In genomic region chr20:63259734-63260460, GRCh38 we compare ENCODE assay signal across 19 cellular contexts. TPM values are rescaled to one million over a fixed set of nuclear protein-coding genes. Genes with fewer than 3 reads are reported as not detected.
DNase-seq lines count a peak whose midpoint lies in the region; FAIRE-seq and TF ChIP-seq lines count a peak whose summit lies in the region.
"Had no signal": no experiment of that assay in that cellular context is flagged by ENCODE, and none has a peak within 500 bp of the region (broad histone marks: within the 10 kb centered on the region; RNA-seq: fewer than 3 reads in every experiment).

No MANE protein-coding gene starts in this region.

- DNase-seq in Caco-2, result no peak
- no peak for DNase-seq in astrocyte (ENCODE audit: low read depth)
- no peak for DNase-seq in neural crest cell (ENCODE audit: low read depth, low spot score)
- DNase-seq in NCI-H2107 (lab: John Stamatoyannopoulos, UW), result no peak
- no peak for DNase-seq in esophagus squamous epithelium (lab: John Stamatoyannopoulos, UW)
- no peak for DNase-seq in spleen
- DNase-seq: ACHN; AML-193; CD4-positive, alpha-beta T cell; H9; Karpas-422; MG63; NCI-H1092; NCI-H1694; NCI-H526 treated with DMSO at 0.1 percent for 48 hours; NK-92 treated with Interleukin-12 subunit alpha and Interleukin-12 subunit beta, amount 100 ng/mL, for 24 hours; OCI-M1; SHP77 treated with DMSO at 0.1 percent for 48 hours had no signal

- BruUV-seq in Caco-2 (replicated peaks; lab: Mats Ljungman, UMichigan), result no TSS peak

- TF ChIP-seq CTCF in Caco-2 (IDR thresholded peaks at IDR 0.05; ENCODE audit: insufficient read depth in 1 of 2, low read depth in 1 of 2, low read length in 1 of 2, severe bottlenecking in 1 of 2, unreplicated experiment in 1 of 2), result no peak
- TF ChIP-seq CTCF in astrocyte (IDR thresholded peaks at IDR 0.05; ENCODE audit: insufficient read depth, low read depth, low read length), result no peak
- TF ChIP-seq CTCF in neural crest cell (conservative IDR thresholded peaks at IDR 0.05), result no peak
- TF ChIP-seq CTCF in esophagus squamous epithelium (IDR thresholded peaks at IDR 0.05), result no peak
- no peak for TF ChIP-seq CTCF in spleen (IDR thresholded peaks at IDR 0.05 in 8 of 11, conservative IDR thresholded peaks at IDR 0.05 in 3 of 11)

- no peak overlapping the region for H3K4me3 Mint-ChIP-seq in Caco-2 (ENCODE audit: unreplicated experiment)
- peak overlapping the region; percentile 69 for H3K4me3 Mint-ChIP-seq in astrocyte (ENCODE audit: unreplicated experiment)
- H3K4me3 Mint-ChIP-seq in neural crest cell, result peak overlapping the region; percentile 74
- H3K4me3 Mint-ChIP-seq: CD4-positive, alpha-beta T cell; H9 had no signal

- H3K4me2 ChIP-seq in astrocyte (ENCODE audit: low read length), result no peak overlapping the region

- no peak overlapping the region for H3K9ac ChIP-seq in astrocyte (ENCODE audit: low read length)

- CTCF ChIA-PET in Caco-2 (lab: Charles Lee), result interaction anchor here (0.6 to 3.5 kb wide), 3 partner anchors 25 to 49 kb away, joined by 3 to 14 read pairs (median 3); no protein-coding TSS in a partner anchor

- H3K79me2 ChIP-seq in astrocyte (ENCODE audit: insufficient read depth, low read length), result no peaks in the 10 kb centered on the region

- H3K27ac Mint-ChIP-seq in Caco-2 (ENCODE audit: unreplicated experiment) (peak overlapping the region; percentile 8), astrocyte (ENCODE audit: unreplicated experiment) (no peak overlapping the region), neural crest cell (ENCODE audit: unreplicated experiment) (peak overlapping the region; percentile 57)
- H3K27ac Mint-ChIP-seq: CD4-positive, alpha-beta T cell; H9 had no signal

- no peak for TF ChIP-seq POLR2A in esophagus squamous epithelium (IDR thresholded peaks at IDR 0.05)
- no peak for TF ChIP-seq POLR2A in spleen (IDR thresholded peaks at IDR 0.05)

- H3K9me3 ChIP-seq in Caco-2 (no peaks in the 10 kb centered on the region), astrocyte (ENCODE audit: insufficient read depth, low read depth, low read length) (no peaks in the 10 kb centered on the region), esophagus squamous epithelium (no peaks in the 10 kb centered on the region), spleen (no peaks in the 10 kb centered on the region)
- H3K9me3 ChIP-seq: MG63 had no signal

- H3K4me1 Mint-ChIP-seq in Caco-2 (ENCODE audit: low read depth, unreplicated experiment) (peaks cover 57% of the 10 kb centered on the region), astrocyte (ENCODE audit: low read depth, unreplicated experiment) (peaks cover 37% of the 10 kb centered on the region), neural crest cell (peaks cover 58% of the 10 kb centered on the region)

- no peaks in the 10 kb centered on the region for H3K27me3 Mint-ChIP-seq in Caco-2 (ENCODE audit: insufficient read depth, unreplicated experiment)
- H3K27me3 Mint-ChIP-seq in astrocyte (ENCODE audit: low read depth, unreplicated experiment), result peaks cover 2% of the 10 kb centered on the region
- peaks cover 2% of the 10 kb centered on the region for H3K27me3 Mint-ChIP-seq in neural crest cell (ENCODE audit: low read depth)

- H3K4me1 ChIP-seq in Caco-2 (peaks cover 72% of the 10 kb centered on the region), astrocyte (ENCODE audit: insufficient read depth, low read length) (peaks cover 14% of the 10 kb centered on the region), esophagus squamous epithelium (peaks cover 0 to 17% (median 3%) of the 10 kb centered on the region in 3 donors), spleen (peaks cover 0 to 3% (median 1%) of the 10 kb centered on the region in 6 donors)

- H3K4me3 ChIP-seq in Caco-2 (ENCODE audit: low read depth, low read length) (no peak overlapping the region), astrocyte (ENCODE audit: insufficient read depth, low read depth, low read length) (no peak overlapping the region), esophagus squamous epithelium (no peak overlapping the region), spleen (no peak overlapping the region)
- H3K4me3 ChIP-seq: MG63 had no signal

- POLR2A ChIA-PET in Caco-2 (lab: Charles Lee), result interaction anchor here (1.4 kb wide), 1 partner anchor 13 kb away, joined by 4 read pairs; the partner anchor contains the start of gene ARFGAP1

- no peak overlapping the region for H3K27ac ChIP-seq in astrocyte (ENCODE audit: low read depth, low read length)
- no peak overlapping the region for H3K27ac ChIP-seq in esophagus squamous epithelium
- no peak overlapping the region for H3K27ac ChIP-seq in spleen

- 71% methylated on average over 7 of the region's 25 CpGs; no CpG with 5 or more reads in 1 of the 2 donors for WGBS in esophagus squamous epithelium, 2 donors
- WGBS in spleen, 5 donors, result 73 to 89% (median 78%) methylated on average over 7 to 25 of the region's 25 CpGs

- H3K27me3 ChIP-seq in Caco-2 (replicated peaks; ENCODE audit: control insufficient read depth, insufficient read depth, low read length) (no peaks in the 10 kb centered on the region), astrocyte (ENCODE audit: insufficient read depth, low read length) (peaks cover 16% of the 10 kb centered on the region), esophagus squamous epithelium (peaks cover under 1 to 95% (median 3%) of the 10 kb centered on the region in 4 donors), spleen (replicated peaks in 1 of 7) (peaks cover 3 to 95% (median 37%) of the 10 kb centered on the region in 7 donors)

- peaks cover 6% of the 10 kb centered on the region for H4K20me1 ChIP-seq in astrocyte (ENCODE audit: insufficient read depth, low read length)

- H2AFZ ChIP-seq in astrocyte (ENCODE audit: low read depth, low read length), result no peak overlapping the region

- H3K36me3 ChIP-seq in Caco-2 (ENCODE audit: control insufficient read depth, insufficient read depth, low read length) (no peaks in the 10 kb centered on the region), astrocyte (ENCODE audit: insufficient read depth, low read length) (no peaks in the 10 kb centered on the region), esophagus squamous epithelium (no peaks in the 10 kb centered on the region), spleen (no peaks in the 10 kb centered on the region)
- H3K36me3 ChIP-seq: MG63 had no signal

- H3K9me3 Mint-ChIP-seq in Caco-2 (ENCODE audit: unreplicated experiment) (no peaks in the 10 kb centered on the region), astrocyte (ENCODE audit: unreplicated experiment) (peaks cover 11% of the 10 kb centered on the region), neural crest cell (no peaks in the 10 kb centered on the region)
- H3K9me3 Mint-ChIP-seq: CD4-positive, alpha-beta T cell; H9 had no signal

- H3K36me3 Mint-ChIP-seq in Caco-2 (ENCODE audit: insufficient read depth, unreplicated experiment) (no peaks in the 10 kb centered on the region), astrocyte (ENCODE audit: low read depth, unreplicated experiment) (peaks cover 25% of the 10 kb centered on the region), neural crest cell (ENCODE audit: low read depth) (peaks cover 4% of the 10 kb centered on the region)

- FAIRE-seq in astrocyte (lab: Jason Lieb, UNC), result no peak

- intact Hi-C loops in Caco-2 (cut with micrococcal nuclease; ENCODE audit: unreplicated experiment), result no loop called here
- intact Hi-C loops in esophagus squamous epithelium (cut with DNase I), result no loop called here
- intact Hi-C loops in spleen (cut with DNase I; ENCODE audit: low total_unique reads), result no loop called here

RNA-seq across cellular contexts. Expression of gene NKAIN4, which starts 5.6 kb away (rescaled TPM):
- total RNA-seq in Caco-2 (2022) (2.1 and 2.7 TPM in 2 replicates), astrocyte (146 and 162 TPM in 2 replicates), neural crest cell (42.4 and 44.0 TPM in 2 replicates), esophagus squamous epithelium (not detected), spleen (not detected)
- under 1 TPM in 1 of 3 donors, not detected in 2; 0.09 TPM for polyA plus RNA-seq in spleen
- total RNA-seq: CD4-positive, alpha-beta T cell; RPMI7951 had no signal

RNA-seq across cellular contexts. Expression of gene ARFGAP1, which starts 12.7 kb away (rescaled TPM):
- total RNA-seq in Caco-2 (2022), result 275 and 286 TPM in 2 replicates
- total RNA-seq in astrocyte, result 220 and 225 TPM in 2 replicates
- 128 and 132 TPM in 2 replicates for total RNA-seq in neural crest cell
- 10 to 100 TPM; 18.4 to 37.4 (median 30.7) TPM for total RNA-seq in esophagus squamous epithelium
- 100 to 1,000 TPM in 3 of 7 donors, 10 to 100 TPM in 4; 51.9 to 105 (median 91.7) TPM for total RNA-seq in spleen
- 100 to 1,000 TPM in 2 of 3 donors, 10 to 100 TPM in 1; 44.4 to 165 (median 112) TPM for polyA plus RNA-seq in spleen

RNA-seq across cellular contexts. Expression of gene BIRC7, which starts 24.2 kb away (rescaled TPM):
- total RNA-seq in Caco-2 (2022) (0.42 and 0.54 TPM in 2 replicates), astrocyte (2.9 and 3.3 TPM in 2 replicates), neural crest cell (6.1 and 6.9 TPM in 2 replicates), esophagus squamous epithelium (under 1 TPM in 1 of 4 donors, not detected in 3; 0.57 TPM), spleen (1 to 10 TPM in 3 of 7 donors, under 1 TPM in 2, not detected in 2; 0.40 to 1.3 (median 1.0) TPM)
- polyA plus RNA-seq in spleen, result 1 to 10 TPM; 1.1 to 2.9 (median 1.4) TPM
- total RNA-seq: CD4-positive, alpha-beta T cell; H9; RPMI7951 had no signal

RNA-seq across cellular contexts. Expression of gene COL20A1, which starts 33.1 kb away (rescaled TPM):
- total RNA-seq in Caco-2 (2022) (0.27 and 0.32 TPM in 2 replicates), astrocyte (3.1 and 5.0 TPM in 2 replicates), neural crest cell (8.9 and 10.2 TPM in 2 replicates), esophagus squamous epithelium (not detected), spleen (1 to 10 TPM in 2 of 7 donors, under 1 TPM in 3, not detected in 2; 0.23 to 2.1 (median 0.77) TPM)
- under 1 TPM; 0.12 to 0.77 (median 0.43) TPM for polyA plus RNA-seq in spleen
- total RNA-seq: RPMI7951 had no signal

RNA-seq across cellular contexts. Expression of gene YTHDF1, which starts 44.0 kb away (rescaled TPM):
- total RNA-seq in Caco-2 (2022) (184 and 196 TPM in 2 replicates), astrocyte (98.9 and 107 TPM in 2 replicates), neural crest cell (59.0 and 59.4 TPM in 2 replicates), esophagus squamous epithelium (10 to 100 TPM; 19.9 to 29.2 (median 22.9) TPM), spleen (10 to 100 TPM; 30.8 to 41.6 (median 35.9) TPM)
- 10 to 100 TPM; 18.8 to 24.3 (median 21.2) TPM for polyA plus RNA-seq in spleen

Comparison
In these comparisons a context has a peak if more than half of its experiments do, and no peak if none do; other contexts are left out.
1. RNA of gene NKAIN4, which starts 5.6 kb away (total RNA-seq): 146 to 162 TPM in astrocyte and 42.4 to 44.0 TPM in neural crest cell; 2.1 to 2.7 TPM in Caco-2, not detected in esophagus squamous epithelium and not detected in spleen; every median in the first group is over 10 times any median in the second.